8 cellular contexts compared by ENCODE assay signal in genomic region chr7:24401628-24402593, GRCh38.
DNase-seq lines count a peak whose midpoint lies in the region; ATAC-seq and TF ChIP-seq lines count a peak whose summit lies in the region.

No MANE protein-coding gene starts in this region.

- H3K27ac ChIP-seq in ascending aorta (no peak overlapping the region), left lung (no peak overlapping the region)

- no peaks in the 10 kb centered on the region for H3K36me3 ChIP-seq in ascending aorta
- no peaks in the 10 kb centered on the region for H3K36me3 ChIP-seq in left lung

- peak; percentile 28 for TF ChIP-seq CTCF in GM12865 (IDR thresholded peaks at IDR 0.05; ENCODE audit: insufficient read depth, low read depth, low read length, missing control alignments)
- TF ChIP-seq CTCF in ascending aorta (IDR thresholded peaks at IDR 0.05) = peak in 2 of 3 experiments; percentile 34 to 55
- TF ChIP-seq CTCF in left lung (IDR thresholded peaks at IDR 0.05) = no peak

- no peaks in the 10 kb centered on the region for H3K27me3 ChIP-seq in ascending aorta
- H3K27me3 ChIP-seq in left lung = no peaks in the 10 kb centered on the region

- H3K4me3 ChIP-seq in GM12865 (ENCODE audit: low read depth, low read length) (peak overlapping the region; percentile 47), ascending aorta (peak overlapping the region in 1 of 2 donors; percentile 42), left lung (no peak overlapping the region)

- peak; percentile 31 for DNase-seq in A172 (ENCODE audit: low spot score)
- peak; percentile 57 for DNase-seq in GM12865 (ENCODE audit: low read depth)
- peak; percentile 53 to 68 for DNase-seq in Kasumi-1 (lab: John Stamatoyannopoulos, UW)
- DNase-seq in ascending aorta (ENCODE audit: low spot score in 2 of 2) = no peak
- DNase-seq in left lung = no peak
- no peak for DNase-seq in occipital lobe (lab: John Stamatoyannopoulos, UW)
- no peak for DNase-seq in stimulated activated CD4-positive, alpha-beta T cell treated with anti-CD3 and anti-CD28 coated beads, Interleukin-1b, Interleukin-23, amount 100 ng/mL, for 48 hours
- no peak for DNase-seq in GM19240 (ENCODE audit: insufficient read length, low spot score)

- ATAC-seq in left lung = peak; percentile 61

- H3K9me3 ChIP-seq in ascending aorta = no peaks in the 10 kb centered on the region
- H3K9me3 ChIP-seq in left lung = no peaks in the 10 kb centered on the region

- H3K4me1 ChIP-seq in ascending aorta (no peaks in the 10 kb centered on the region), left lung (no peaks in the 10 kb centered on the region)

- intact Hi-C loops in ascending aorta (cut with DNase I) (loop anchor here (1.0 to 5.0 kb wide), 3 partner anchors 170 to 263 kb away; partner anchors contain the start of gene PALS2), left lung (cut with DNase I) (no loop called here)

Comparison
In these comparisons a context has a peak if more than half of its experiments do, and no peak if none do; other contexts are left out.
1. DNase-seq: peak in A172 (single experiment), GM12865 (single experiment) and Kasumi-1 (2 of 2); none in ascending aorta (0 of 2), left lung (0 of 2), occipital lobe (single experiment), stimulated activated CD4-positive, alpha-beta T cell treated with anti-CD3 and anti-CD28 coated beads, Interleukin-1b, Interleukin-23, amount 100 ng/mL, for 48 hours (single experiment) and GM19240 (single experiment).
2. CTCF ChIP-seq: peak in GM12865 (single experiment) and ascending aorta (2 of 3); none in left lung (0 of 2).